13 cellular contexts compared by ENCODE assay signal in the genomic region with DNA sequence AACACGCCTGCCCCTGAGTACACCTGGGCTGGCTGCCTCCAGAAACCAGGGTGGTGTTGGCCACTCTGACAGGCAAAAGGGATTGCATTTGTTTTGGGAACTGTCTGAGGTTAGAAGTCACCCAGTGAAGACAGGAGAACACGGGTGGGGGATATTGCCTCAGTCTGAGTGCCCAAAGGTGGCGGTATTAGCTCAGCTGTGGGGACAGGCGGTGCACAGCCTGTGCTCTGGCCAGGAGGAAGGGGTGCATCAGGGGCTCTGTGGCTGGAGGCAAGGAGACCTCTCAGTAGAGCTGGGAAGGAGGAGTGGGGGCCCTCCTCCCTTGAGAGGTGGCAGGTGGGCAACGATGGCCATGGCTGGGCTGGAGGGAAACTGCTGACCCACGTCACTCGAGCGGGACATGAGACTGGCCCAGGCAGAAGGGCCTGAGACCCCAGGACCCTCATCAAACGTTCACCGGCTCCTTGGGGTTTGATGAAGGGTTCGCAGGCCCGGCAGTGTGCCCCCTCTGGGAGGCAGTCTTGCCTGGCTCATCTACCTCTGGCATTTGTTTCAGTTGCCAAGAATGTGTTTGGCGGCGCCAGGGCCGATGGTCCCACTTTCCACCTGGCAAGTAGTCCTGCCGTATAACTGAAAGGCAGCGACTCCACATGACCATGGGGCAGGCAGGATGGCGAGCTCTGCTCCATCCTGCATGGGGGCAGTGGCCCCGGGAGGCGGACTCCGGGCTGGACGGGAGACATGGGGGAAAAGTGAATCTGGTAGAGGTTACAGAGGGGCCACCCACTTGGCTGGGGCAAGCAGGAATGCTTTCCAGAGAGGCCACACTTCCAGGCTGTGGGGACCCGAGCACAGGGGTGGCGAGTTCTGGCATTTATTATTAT. TPM values are rescaled to one million over a fixed set of nuclear protein-coding genes. Genes with fewer than 3 reads are reported as not detected.
DNase-seq lines count a peak whose midpoint lies in the region; ATAC-seq and TF ChIP-seq lines count a peak whose summit lies in the region.
"Had no signal": no experiment of that assay in that cellular context is flagged by ENCODE, and none has a peak within 500 bp of the region (broad histone marks: within the 10 kb centered on the region; RNA-seq: fewer than 3 reads in every experiment).

No MANE protein-coding gene starts in this region.

- H2AFZ ChIP-seq in DND-41 (ENCODE audit: low read depth, low read length) = no peak overlapping the region

- H4K20me1 ChIP-seq in DND-41 (ENCODE audit: insufficient read depth, low read length) = peaks cover 26% of the 10 kb centered on the region

- H3K27ac ChIP-seq in 22Rv1 (peak overlapping the region; percentile 68), DND-41 (ENCODE audit: low read length) (no peak overlapping the region)
- H3K27ac ChIP-seq: upper lobe of right lung had no signal

- H3K9ac ChIP-seq in DND-41 (ENCODE audit: low read depth, low read length) = no peak overlapping the region

- no peaks in the 10 kb centered on the region for H3K79me2 ChIP-seq in DND-41 (ENCODE audit: insufficient read depth, low read length)

- no peaks in the 10 kb centered on the region for H3K27me3 ChIP-seq in DND-41 (ENCODE audit: insufficient read depth, low read length, poor library complexity)

- ATAC-seq in DND-41 (ENCODE audit: insufficient read depth, low read depth) = no peak
- no peak for ATAC-seq in HG03045 (IDR thresholded peaks at IDR 0.05; ENCODE audit: unreplicated experiment)
- no peak for ATAC-seq in GM18520 (IDR thresholded peaks at IDR 0.05; ENCODE audit: unreplicated experiment)
- no peak for ATAC-seq in GM18907 (IDR thresholded peaks at IDR 0.05; ENCODE audit: unreplicated experiment)
- ATAC-seq: upper lobe of right lung had no signal

- no peak overlapping the region for H3K4me2 ChIP-seq in DND-41 (ENCODE audit: insufficient read depth, low read length)

- no peaks in the 10 kb centered on the region for H3K36me3 ChIP-seq in DND-41 (ENCODE audit: insufficient read depth, low read length)
- H3K36me3 ChIP-seq: upper lobe of right lung had no signal

- peaks cover 14% of the 10 kb centered on the region for H3K4me1 ChIP-seq in DND-41 (ENCODE audit: insufficient read depth, low read length)

- TF ChIP-seq CTCF in 22Rv1 (IDR thresholded peaks at IDR 0.05) = peak; percentile 5; the same call in 1 of the 2 replicates
- peak; percentile 5 for TF ChIP-seq CTCF in DND-41 (IDR thresholded peaks at IDR 0.05; ENCODE audit: borderline replicate concordance, extremely low read depth, low read length, poor library complexity, severe bottlenecking)
- TF ChIP-seq CTCF in epithelial cell of proximal tubule (conservative IDR thresholded peaks at IDR 0.05; ENCODE audit: low read depth, low read length) = peak; percentile 2

- DNase-seq in DND-41 = no peak
- DNase-seq in RPMI7951 (ENCODE audit: low read depth) = peak; percentile 27
- DNase-seq in epithelial cell of proximal tubule (ENCODE audit: low read depth) = no peak
- DNase-seq in GM03348 (ENCODE audit: low spot score) = no peak
- DNase-seq: activated B cell treated with CpG ODN at 0.5 μM for 24 hours; activated gamma-delta T cell treated with Interleukin-2 at 50 U/mL for 16 hours; CD8-positive, alpha-beta memory T cell; NCI-H146; upper lobe of right lung had no signal

- H3K4me3 ChIP-seq in DND-41 (ENCODE audit: low read depth in 1 of 2, low read length in 2 of 2) = no peak overlapping the region
- H3K4me3 ChIP-seq in epithelial cell of proximal tubule (ENCODE audit: low read depth, low read length) = no peak overlapping the region
- H3K4me3 ChIP-seq: upper lobe of right lung had no signal

- no peaks in the 10 kb centered on the region for H3K9me3 ChIP-seq in DND-41 (ENCODE audit: insufficient read depth, low read length, severe bottlenecking)
- H3K9me3 ChIP-seq: upper lobe of right lung had no signal

RNA-seq across cellular contexts. Expression of gene SMIM38, which starts 52.8 kb away (rescaled TPM):
- total RNA-seq in RPMI7951 (2014; rRNA removed; shearing (Covaris generic)) = not detected in 2 replicates
- total RNA-seq in epithelial cell of proximal tubule = 0.07 TPM in 1 of 2 replicates, not detected in the other
- total RNA-seq: upper lobe of right lung had no signal

RNA-seq across cellular contexts. Expression of gene TPCN2, which starts 54.2 kb away (rescaled TPM):
- total RNA-seq in RPMI7951 (2014; rRNA removed; shearing (Covaris generic)) = 3.2 and 4.7 TPM in 2 replicates
- 6.3 and 8.4 TPM in 2 replicates for total RNA-seq in epithelial cell of proximal tubule
